In the genomic region with DNA sequence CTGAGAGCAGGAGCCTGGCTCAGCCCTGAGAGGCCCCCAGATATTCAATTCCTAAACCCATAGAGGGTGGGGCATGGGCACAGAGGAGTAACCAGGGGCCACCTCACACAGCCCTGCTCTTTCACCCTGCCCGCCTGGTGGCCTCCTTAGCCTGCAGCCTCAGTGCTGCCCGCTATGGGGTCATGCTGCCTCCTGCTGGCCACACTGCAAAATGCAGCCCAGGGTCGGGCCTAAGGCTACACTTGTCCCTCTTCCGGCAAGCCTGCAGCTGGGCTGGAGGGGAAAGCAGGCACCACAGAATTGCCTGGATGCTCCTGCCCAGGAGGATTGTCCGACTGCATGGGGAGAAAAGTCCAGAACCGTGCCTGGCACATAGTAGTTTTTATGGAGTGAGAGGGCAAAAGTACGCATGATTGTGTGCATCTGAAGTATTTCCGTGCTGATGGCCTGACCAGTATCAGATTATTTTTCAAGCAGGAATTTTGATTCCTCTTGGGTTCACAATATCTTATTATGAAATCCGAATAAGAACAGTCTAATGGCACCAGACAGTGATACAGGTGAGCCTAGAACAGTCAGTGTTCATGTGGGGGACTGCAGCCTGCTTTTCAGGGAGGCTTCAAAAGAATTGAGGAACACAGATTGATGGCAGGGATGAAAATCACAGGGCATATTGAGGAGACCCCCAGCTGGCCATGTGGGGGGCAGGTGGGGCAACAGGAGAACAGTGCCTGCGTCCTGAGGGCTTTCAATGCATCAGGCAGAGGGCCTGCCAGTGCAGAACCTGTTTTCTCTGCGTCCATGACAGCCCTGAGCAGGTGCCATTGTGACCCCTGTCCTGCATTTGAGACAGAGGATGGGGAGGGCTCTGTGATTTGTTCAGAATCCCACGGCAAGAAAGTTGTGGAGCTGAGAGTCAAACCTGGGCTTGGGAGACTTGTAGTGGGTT, we compare ENCODE assay signal across 8 cellular contexts. TPM values are rescaled to one million over a fixed set of nuclear protein-coding genes. Genes with fewer than 3 reads are reported as not detected.
A peak's percentile ranks its signal among the peaks of the same experiment; 100 is the strongest.
DNase-seq lines count a peak whose midpoint lies in the region; ATAC-seq, FAIRE-seq and TF ChIP-seq lines count a peak whose summit lies in the region.

No MANE protein-coding gene starts in this region.

- FAIRE-seq in GM18507 (lab: Jason Lieb, UNC): peak; percentile 80

- ATAC-seq in GM18858 (IDR thresholded peaks at IDR 0.05; ENCODE audit: unreplicated experiment): no peak

- peak; percentile 73 for TF ChIP-seq CTCF in AG10803 (conservative IDR thresholded peaks at IDR 0.05; ENCODE audit: low read length)

- H3K27ac ChIP-seq in caudate nucleus (ENCODE audit: low read depth, low read length): no peak overlapping the region

- DNase-seq in AG10803 (ENCODE audit: low read depth) (peak; percentile 43), GM18507 (ENCODE audit: extremely low spot score, insufficient read length, low read depth) (peak; percentile 56), caudate nucleus (lab: John Stamatoyannopoulos, UW) (peak in 44 of 61 donors; percentile 17 to 70 (median 38)), left kidney (ENCODE audit: low read depth, low spot score) (peak; percentile 81)
- peak; percentile 72 for DNase-seq in Jurkat, Clone E6-1 (ENCODE audit: low read depth, low spot score)
- peak; percentile 59 for DNase-seq in activated CD4-positive, CD25-positive, alpha-beta regulatory T cell treated with anti-CD3 and anti-CD28 coated beads, Interleukin-2, amount 50 U/mL, for 16 hours (ENCODE audit: low read depth, low spot score)
- peak; percentile 67 to 82 for DNase-seq in stimulated activated CD4-positive, alpha-beta T cell treated with anti-CD3 and anti-CD28 coated beads, Interleukin-4, amount 100 ng/mL, for 4 hours

- no peak overlapping the region for H3K4me3 ChIP-seq in AG10803 (ENCODE audit: low read length)
- H3K4me3 ChIP-seq in Jurkat, Clone E6-1 (ENCODE audit: low read length): no peak overlapping the region

RNA-seq across cellular contexts. Expression of gene ALPP, which starts 51.2 kb away (rescaled TPM):
- polyA plus RNA-seq in Jurkat, Clone E6-1 (2012; ENCODE audit: insufficient read depth, insufficient read length): not detected
